ENCODE assay signal across 9 cellular contexts in the genomic region with DNA sequence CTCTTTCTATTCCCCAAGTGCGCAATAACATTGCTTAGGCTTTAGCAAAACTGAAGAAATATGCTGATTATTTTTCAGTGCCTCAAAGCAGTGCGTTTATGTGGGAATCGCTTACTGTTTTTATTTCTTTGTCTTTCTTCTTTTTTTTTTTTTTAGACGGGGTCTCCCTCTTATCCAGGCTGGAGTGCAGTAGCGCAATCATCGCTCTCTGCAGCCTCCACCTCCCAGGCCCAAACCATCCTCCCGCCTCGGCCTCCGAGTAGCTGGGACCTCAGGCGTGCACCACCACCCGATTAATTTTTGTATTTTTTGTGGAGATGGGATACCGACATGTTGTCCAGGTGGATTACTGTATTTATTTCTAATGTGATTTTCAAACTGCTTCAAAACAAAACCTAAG. TPM values are rescaled to one million over a fixed set of nuclear protein-coding genes. Genes with fewer than 3 reads are reported as not detected.
A peak's percentile ranks its signal among the peaks of the same experiment; 100 is the strongest.
DNase-seq lines count a peak whose midpoint lies in the region; ATAC-seq and TF ChIP-seq lines count a peak whose summit lies in the region.
"Had no signal": no experiment of that assay in that cellular context is flagged by ENCODE, and none has a peak within 500 bp of the region (broad histone marks: within the 10 kb centered on the region; RNA-seq: fewer than 3 reads in every experiment).

No MANE protein-coding gene starts in this region.

- DNase-seq in GM12865 (ENCODE audit: low read depth) (no peak), SJSA1 (ENCODE audit: low read depth in 1 of 2, low spot score in 2 of 2) (no peak), fibroblast of lung (ENCODE audit: low read depth in 2 of 2) (no peak), retinal pigment epithelial cell (ENCODE audit: low read depth) (no peak), ACHN (no peak), Ammon's horn (ENCODE audit: low spot score) (no peak)
- DNase-seq: activated effector memory CD4-positive, alpha-beta T cell treated with anti-CD3 and anti-CD28 coated beads, Interleukin-2, amount 50 U/mL, for 16 hours had no signal

- in situ Hi-C loops in ACHN (cut with HindIII; ENCODE audit: low pct_ligation_motif_present, low pct_unique_long_range_greater_than_20kb, low sequenced_read_pairs), result no loop called here

- H3K27ac ChIP-seq in SJSA1 (no peak overlapping the region), fibroblast of lung (ENCODE audit: insufficient read depth, low read length) (no peak overlapping the region)

- TF ChIP-seq CTCF in GM12865 (IDR thresholded peaks at IDR 0.05; ENCODE audit: insufficient read depth, low read depth, low read length, missing control alignments) (no peak), fibroblast of lung (conservative IDR thresholded peaks at IDR 0.05 in 1 of 2, IDR thresholded peaks at IDR 0.05 in 1 of 2; ENCODE audit: low read depth in 1 of 2, low read length in 2 of 2) (no peak), retinal pigment epithelial cell (conservative IDR thresholded peaks at IDR 0.05; ENCODE audit: low read depth, low read length) (no peak)

- H3K4me2 ChIP-seq in fibroblast of lung (ENCODE audit: extremely low read depth, insufficient read depth, low read length), result peak overlapping the region; percentile 84

- H3K4me3 ChIP-seq in GM12865 (ENCODE audit: low read depth, low read length) (peak overlapping the region; percentile 57), SJSA1 (peak overlapping the region; percentile 99), fibroblast of lung (replicated peaks in 1 of 4; ENCODE audit: control extremely low read depth in 1 of 4, insufficient read depth in 1 of 4, low read depth in 3 of 4, low read length in 4 of 4) (peak overlapping the region; percentile 72 to 87 (median 77)), retinal pigment epithelial cell (ENCODE audit: low read length) (peak overlapping the region; percentile 83)

- H3K4me1 ChIP-seq in SJSA1 (replicated peaks) (peaks cover 17% of the 10 kb centered on the region), fibroblast of lung (ENCODE audit: control insufficient read depth, extremely low read depth, insufficient read depth, low read length) (no peaks in the 10 kb centered on the region)

- H3K27me3 ChIP-seq in SJSA1 (replicated peaks), result no peaks in the 10 kb centered on the region
- H3K27me3 ChIP-seq in fibroblast of lung (ENCODE audit: control insufficient read depth, insufficient read depth, low read length), result no peaks in the 10 kb centered on the region

- H4K20me1 ChIP-seq in fibroblast of lung (ENCODE audit: control insufficient read depth, extremely low read depth, insufficient read depth, low read length), result no peaks in the 10 kb centered on the region

- peaks cover 9% of the 10 kb centered on the region for H3K79me2 ChIP-seq in fibroblast of lung (ENCODE audit: control insufficient read depth, insufficient read depth, low read length)

- H2AFZ ChIP-seq in fibroblast of lung (ENCODE audit: low read length), result no peak overlapping the region

- peaks cover 18% of the 10 kb centered on the region for H3K36me3 ChIP-seq in SJSA1
- H3K36me3 ChIP-seq in fibroblast of lung (ENCODE audit: control insufficient read depth, insufficient read depth, low read length), result no peaks in the 10 kb centered on the region

- no peak for ATAC-seq in GM18511 (IDR thresholded peaks at IDR 0.05; ENCODE audit: unreplicated experiment)
- ATAC-seq in HG03196 (IDR thresholded peaks at IDR 0.05; ENCODE audit: unreplicated experiment), result no peak

- no peak overlapping the region for H3K9ac ChIP-seq in fibroblast of lung (ENCODE audit: insufficient read depth, low read length)

- no peaks in the 10 kb centered on the region; the same call in 1 of the 2 replicates for H3K9me3 ChIP-seq in SJSA1 (replicated peaks)
- H3K9me3 ChIP-seq in fibroblast of lung (ENCODE audit: control insufficient read depth, insufficient read depth, low read depth, low read length), result no peaks in the 10 kb centered on the region

RNA-seq across cellular contexts. Expression of a gene that starts 1.2 kb away (rescaled TPM):
- total RNA-seq in SJSA1 (2014; rRNA removed; shearing (Covaris generic)), result 40.6 and 48.4 TPM in 2 replicates
- total RNA-seq in fibroblast of lung, result 79.1 and 116 TPM in 2 replicates
- polyA plus RNA-seq in fibroblast of lung, result 92.4 and 125 TPM in 2 replicates
- 50.2 and 61.6 TPM in 2 replicates for polyA plus RNA-seq in fibroblast of lung (2012)
- polyA minus RNA-seq in fibroblast of lung (ENCODE audit: low replicate concordance), result 33.5 and 41.7 TPM in 2 replicates

RNA-seq across cellular contexts. Expression of a gene that starts 24.5 kb away (rescaled TPM):
- total RNA-seq in SJSA1 (2014; rRNA removed; shearing (Covaris generic)), result 86.0 and 89.5 TPM in 2 replicates
- total RNA-seq in fibroblast of lung, result 112 TPM in 2 replicates
- polyA plus RNA-seq in fibroblast of lung, result 39.9 and 45.3 TPM in 2 replicates
- 133 and 144 TPM in 2 replicates for polyA plus RNA-seq in fibroblast of lung (2012)
- polyA minus RNA-seq in fibroblast of lung (ENCODE audit: low replicate concordance), result 34.4 and 41.3 TPM in 2 replicates
